In genomic region chr16:242281-242680, GRCh38 we compare ENCODE assay signal across 13 cellular contexts. TPM values are rescaled to one million over a fixed set of nuclear protein-coding genes. Genes with fewer than 3 reads are reported as not detected.
"Had no signal": no experiment of that assay in that cellular context is flagged by ENCODE, and none has a peak within 500 bp of the region (broad histone marks: within the 10 kb centered on the region; RNA-seq: fewer than 3 reads in every experiment).

No MANE protein-coding gene starts in this region.

- H3K36me3 ChIP-seq: left lung, prostate gland, tibial nerve had no signal

- DNase-seq: activated CD4-positive, alpha-beta T cell treated with anti-CD3 and anti-CD28 coated beads for 4 hours; activated naive CD4-positive, alpha-beta T cell treated with anti-CD3 and anti-CD28 coated beads for 36 hours; caudate nucleus; cortex of kidney; effector memory CD4-positive, alpha-beta T cell; left lung; mesenchymal stem cell; stimulated activated CD4-positive, alpha-beta T cell treated with anti-CD3 and anti-CD28 coated beads, Interleukin-4, amount 100 ng/mL, for 4 hours had no signal

- H3K9me3 Mint-ChIP-seq: activated naive CD4-positive, alpha-beta T cell treated with anti-CD3 and anti-CD28 coated beads for 36 hours; nephron had no signal

- ATAC-seq: left lung had no signal

- H3K4me1 ChIP-seq: prostate gland had no signal

- H3K27ac ChIP-seq: epithelial cell of prostate, prostate gland, VCaP had no signal

- H3K4me3 ChIP-seq: left lung, prostate gland, tibial nerve had no signal

- H3K27ac Mint-ChIP-seq: activated naive CD4-positive, alpha-beta T cell treated with anti-CD3 and anti-CD28 coated beads for 36 hours; nephron had no signal

- H3K4me3 Mint-ChIP-seq: activated naive CD4-positive, alpha-beta T cell treated with anti-CD3 and anti-CD28 coated beads for 36 hours; nephron had no signal

- H3K27me3 ChIP-seq: left lung, tibial nerve had no signal

- H3K9me3 ChIP-seq: left lung, prostate gland, tibial nerve had no signal

RNA-seq across cellular contexts. Expression of gene ARHGDIG, which starts 38.1 kb away (rescaled TPM):
- total RNA-seq: activated naive CD4-positive, alpha-beta T cell treated with anti-CD3 and anti-CD28 coated beads for 36 hours; tibial nerve had no signal

RNA-seq across cellular contexts. Expression of gene PDIA2, which starts 40.7 kb away (rescaled TPM):
- total RNA-seq: activated naive CD4-positive, alpha-beta T cell treated with anti-CD3 and anti-CD28 coated beads for 36 hours had no signal
